Comparison of ENCODE assay signal across 16 cellular contexts in the genomic region with DNA sequence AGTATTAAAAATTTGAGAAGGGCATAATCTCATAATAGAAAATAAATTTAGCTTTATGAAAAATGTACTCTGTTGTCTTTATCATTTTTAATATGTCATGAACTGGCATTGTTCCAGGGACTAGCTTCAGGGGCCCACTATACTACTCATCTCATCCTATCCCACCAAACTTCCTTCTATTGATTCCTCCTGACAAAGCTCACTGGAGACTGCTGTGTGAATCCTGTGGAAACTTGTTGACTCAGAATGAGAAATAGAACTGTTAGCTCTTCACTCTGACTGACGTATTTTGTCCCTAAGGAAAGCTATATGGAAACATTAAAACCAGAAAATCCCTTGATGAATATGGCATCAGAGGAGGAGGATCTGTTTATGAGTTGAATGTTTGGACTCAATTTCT. TPM values are rescaled to one million over a fixed set of nuclear protein-coding genes. Genes with fewer than 3 reads are reported as not detected.
DNase-seq lines count a peak whose midpoint lies in the region; ATAC-seq, FAIRE-seq and TF ChIP-seq lines count a peak whose summit lies in the region.
"Had no signal": no experiment of that assay in that cellular context is flagged by ENCODE, and none has a peak within 500 bp of the region (broad histone marks: within the 10 kb centered on the region; RNA-seq: fewer than 3 reads in every experiment).

No MANE protein-coding gene starts in this region.

- TF ChIP-seq CTCF in GM12878 (IDR thresholded peaks at IDR 0.05 in 2 of 3, conservative IDR thresholded peaks at IDR 0.05 in 1 of 3; ENCODE audit: control insufficient read depth in 2 of 3, extremely low read depth in 1 of 3, insufficient read depth in 1 of 3, low read depth in 3 of 3, low read length in 3 of 3), result no peak
- no peak for TF ChIP-seq CTCF in GM23338 (conservative IDR thresholded peaks at IDR 0.05; ENCODE audit: low read depth in 2 of 2)
- no peak for TF ChIP-seq CTCF in pancreas (IDR thresholded peaks at IDR 0.05)

- H3K36me3 Mint-ChIP-seq in stimulated activated naive CD8-positive, alpha-beta T cell treated with anti-CD3 and anti-CD28 coated beads, Interleukin-15, Interleukin-2, amounts not matched to agents 100 ng/mL and 50 ng/mL, for 24 hours (ENCODE audit: low read depth), result peaks cover 45% of the 10 kb centered on the region
- no peaks in the 10 kb centered on the region for H3K36me3 Mint-ChIP-seq in GM23338 (ENCODE audit: low read depth)

- no peak for TF ChIP-seq EP300 in GM12878 (IDR thresholded peaks at IDR 0.05; ENCODE audit: borderline replicate concordance in 1 of 2, control insufficient read depth in 1 of 2, low read depth in 2 of 2, low read length in 2 of 2)

- H3F3A ChIP-seq in GM23338 (replicated peaks; ENCODE audit: low read depth), result no peaks in the 10 kb centered on the region

- TF ChIP-seq POLR2A in GM12878 (IDR thresholded peaks at IDR 0.05; ENCODE audit: low read depth, low read length), result no peak

- H3K27me3 Mint-ChIP-seq in stimulated activated naive CD8-positive, alpha-beta T cell treated with anti-CD3 and anti-CD28 coated beads, Interleukin-15, Interleukin-2, amounts not matched to agents 100 ng/mL and 50 ng/mL, for 24 hours, result no peaks in the 10 kb centered on the region
- no peaks in the 10 kb centered on the region for H3K27me3 Mint-ChIP-seq in GM23338 (ENCODE audit: insufficient read depth, low read depth, poor library complexity)
- H3K27me3 Mint-ChIP-seq: CD4-positive, alpha-beta memory T cell had no signal

- no peaks in the 10 kb centered on the region for H3K9me3 Mint-ChIP-seq in stimulated activated naive CD8-positive, alpha-beta T cell treated with anti-CD3 and anti-CD28 coated beads, Interleukin-15, Interleukin-2, amounts not matched to agents 100 ng/mL and 50 ng/mL, for 24 hours
- H3K9me3 Mint-ChIP-seq in GM23338, result no peaks in the 10 kb centered on the region; the same call in 2 of the 3 replicates

- no peaks in the 10 kb centered on the region for H4K20me1 ChIP-seq in GM12878 (ENCODE audit: control insufficient read depth, insufficient read depth)
- no peaks in the 10 kb centered on the region for H4K20me1 ChIP-seq in GM23338 (replicated peaks; ENCODE audit: insufficient read depth)

- no peak overlapping the region for H3K9ac ChIP-seq in GM12878 (ENCODE audit: control insufficient read depth, insufficient read depth, low read length)
- H3K9ac ChIP-seq: GM23248 had no signal

- peaks cover 15% of the 10 kb centered on the region for H3K4me1 Mint-ChIP-seq in stimulated activated naive CD8-positive, alpha-beta T cell treated with anti-CD3 and anti-CD28 coated beads, Interleukin-15, Interleukin-2, amounts not matched to agents 100 ng/mL and 50 ng/mL, for 24 hours (ENCODE audit: low read depth)
- no peaks in the 10 kb centered on the region for H3K4me1 Mint-ChIP-seq in GM23338

- whole genome bisulfite sequencing in GM12878 (ENCODE audit: insufficient coverage, insufficient replicate concordance, low lambda C conversion rate, missing lambda C conversion rate), result 56% methylated on average over 1 of the region's 1 CpG
- 97 to 99% methylated on average over 1 of the region's 1 CpG for WGBS in pancreas, 2 donors

- no peaks in the 10 kb centered on the region for H3K9me2 ChIP-seq in GM23338 (ENCODE audit: insufficient read depth)

- no peak overlapping the region for H3K4me2 ChIP-seq in GM12878 (ENCODE audit: control insufficient read depth, insufficient read depth)
- no peak overlapping the region for H3K4me2 ChIP-seq in GM23338
- H3K4me2 ChIP-seq: A549 had no signal

- peaks cover 2% of the 10 kb centered on the region; the same call in 2 of the 3 replicates for H3K9me3 ChIP-seq in GM12878 (replicated peaks; ENCODE audit: control insufficient read depth, insufficient read depth, low read length)
- H3K9me3 ChIP-seq in pancreas, result no peaks in the 10 kb centered on the region
- H3K9me3 ChIP-seq: A549, Peyer's patch, SJSA1 had no signal

- TF ChIP-seq RAD21 in GM12878 (IDR thresholded peaks at IDR 0.05; ENCODE audit: insufficient read depth, low read depth, low read length), result no peak

- H3K27ac ChIP-seq in GM12878 (ENCODE audit: control insufficient read depth, insufficient read depth), result no peak overlapping the region
- no peak overlapping the region for H3K27ac ChIP-seq in GM23338 (ENCODE audit: low read depth)
- no peak overlapping the region for H3K27ac ChIP-seq in pancreas
- H3K27ac ChIP-seq: A549, GM23248, Peyer's patch, SJSA1 had no signal

- H3K4me3 ChIP-seq in GM12878 (no peak overlapping the region), GM23338 (no peak overlapping the region), pancreas (no peak overlapping the region)
- H3K4me3 ChIP-seq: A549, GM23248, Peyer's patch, SJSA1 had no signal

- POLR2A ChIA-PET in GM12878 (lab: Charles Lee), result no interaction called here

- FAIRE-seq in GM12878 (lab: Jason Lieb, UNC) (peak; percentile 35), islet of Langerhans (lab: Jason Lieb, UNC) (peak; percentile 17), pancreas (lab: Jason Lieb, UNC) (no peak)
- FAIRE-seq: A549 had no signal

- SMC1A ChIA-PET in GM12878 (lab: Charles Lee; ENCODE audit: uncharacterized antibody, unreplicated experiment), result no interaction called here

- H3K36me3 ChIP-seq in GM12878 (ENCODE audit: control insufficient read depth in 2 of 2, insufficient read depth in 2 of 2, low read length in 1 of 2), result peaks cover 0 to 5% of the 10 kb centered on the region in 2 experiments; a peak in 2 of 4 replicates
- no peaks in the 10 kb centered on the region for H3K36me3 ChIP-seq in GM23338 (ENCODE audit: insufficient read depth)
- peaks cover 0 to 39% (median 7%) of the 10 kb centered on the region in 3 donors for H3K36me3 ChIP-seq in pancreas
- H3K36me3 ChIP-seq: SJSA1 had no signal

- CTCF ChIA-PET in GM12878 (lab: Yijun Ruan, JAX), result interaction anchor here (0.6 to 1.3 kb wide), 3 partner anchors 9 to 35 kb away, joined by 3 to 4 read pairs (median 4); no protein-coding TSS in a partner anchor

- no peak overlapping the region for H3K4me3 Mint-ChIP-seq in stimulated activated naive CD8-positive, alpha-beta T cell treated with anti-CD3 and anti-CD28 coated beads, Interleukin-15, Interleukin-2, amounts not matched to agents 100 ng/mL and 50 ng/mL, for 24 hours
- H3K4me3 Mint-ChIP-seq in GM23338, result no peak overlapping the region
- H3K4me3 Mint-ChIP-seq: CD4-positive, alpha-beta memory T cell had no signal

- H3K27me3 ChIP-seq in GM12878 (replicated peaks in 1 of 2; ENCODE audit: control insufficient read depth in 2 of 2, insufficient read depth in 2 of 2, low read length in 1 of 2) (no peaks in the 10 kb centered on the region), GM23338 (ENCODE audit: insufficient read depth) (no peaks in the 10 kb centered on the region), pancreas (no peaks in the 10 kb centered on the region)
- H3K27me3 ChIP-seq: Peyer's patch, SJSA1 had no signal

- H2AFZ ChIP-seq in GM12878 (ENCODE audit: control insufficient read depth, low read depth, low read length) (no peak overlapping the region), GM23338 (no peak overlapping the region)
- H2AFZ ChIP-seq: GM23248 had no signal

- RAD21 ChIA-PET in GM12878 (lab: Charles Lee; ENCODE audit: unreplicated experiment), result no interaction called here

- DNase-seq in stimulated activated naive CD8-positive, alpha-beta T cell treated with anti-CD3 and anti-CD28 coated beads, Interleukin-15, Interleukin-2, amounts not matched to agents 100 U/mL and 50 U/mL, for 24 hours, result no peak
- DNase-seq in GM12878 (ENCODE audit: low read depth, low spot score) (no peak), GM23338 (ENCODE audit: low spot score) (no peak), kidney glomerular epithelial cell (lab: John Stamatoyannopoulos, UW) (no peak), pancreas (no peak)
- DNase-seq: CD4-positive, alpha-beta memory T cell; GM23248; HCEC 1CT; NCI-H1092 treated with DMSO at 0.1 percent for 48 hours; NCI-H1694; NCI-H2081 treated with DMSO at 0.1 percent for 48 hours; Peyer's patch had no signal

- H3K4me1 ChIP-seq in GM12878 (ENCODE audit: control insufficient read depth, insufficient read depth, low read length) (no peaks in the 10 kb centered on the region), GM23338 (ENCODE audit: insufficient read depth) (no peaks in the 10 kb centered on the region), pancreas (no peaks in the 10 kb centered on the region)
- H3K4me1 ChIP-seq: A549, Peyer's patch, SJSA1 had no signal

- H3K79me2 ChIP-seq in GM12878 (ENCODE audit: control insufficient read depth, insufficient read depth, low read length), result no peaks in the 10 kb centered on the region
- no peaks in the 10 kb centered on the region for H3K79me2 ChIP-seq in GM23338 (replicated peaks; ENCODE audit: insufficient read depth)

- no TSS peak for BruUV-seq in GM12878 (replicated peaks; lab: Mats Ljungman, UMichigan)

- ATAC-seq in stimulated activated naive CD8-positive, alpha-beta T cell treated with anti-CD3 and anti-CD28 coated beads, Interleukin-15, Interleukin-2, amounts not matched to agents 100 U/mL and 50 U/mL, for 24 hours, result no peak
- ATAC-seq in GM12878 (no peak), GM23338 (no peak), pancreas (no peak)
- ATAC-seq: A549 had no signal

- in situ Hi-C loops in GM12878 (cut with MboI), result no loop called here

- intact Hi-C loops in GM12878 (cut with micrococcal nuclease; ENCODE audit: unreplicated experiment) (no loop called here), pancreas (cut with DNase I) (no loop called here)

- H3K27ac Mint-ChIP-seq in stimulated activated naive CD8-positive, alpha-beta T cell treated with anti-CD3 and anti-CD28 coated beads, Interleukin-15, Interleukin-2, amounts not matched to agents 100 ng/mL and 50 ng/mL, for 24 hours, result peak overlapping the region; percentile 16
- no peak overlapping the region for H3K27ac Mint-ChIP-seq in GM23338

RNA-seq across cellular contexts. Expression of a gene that starts 29.8 kb away (rescaled TPM):
- total RNA-seq in GM12878 (2013; cell fraction: nucleolus; rRNA removed), result 8.9 and 10.2 TPM in 2 replicates
- 26.9 and 28.6 TPM in 2 replicates for total RNA-seq in GM12878 (2014; rRNA removed)
- 24.4 and 25.6 TPM in 2 replicates for total RNA-seq in GM12878 (2014; rRNA removed; fragmentation: Illumina TruSeq; extraction: Trizol)
- total RNA-seq in GM12878 (2021), result 18.9 and 20.5 TPM in 2 replicates
- polyA plus RNA-seq in GM12878 (2011; ENCODE audit: low read depth), result 14.2 TPM
- 29.2 and 32.6 TPM in 2 replicates for polyA plus RNA-seq in GM12878 (2011; rRNA removed)
- polyA plus RNA-seq in GM12878 (2011; cell fraction: cytosol; rRNA removed), result 30.2 and 33.4 TPM in 2 replicates
- 17.7 and 19.2 TPM in 2 replicates for polyA plus RNA-seq in GM12878 (2011; cell fraction: nucleus; rRNA removed)
- 18.0 and 20.1 TPM in 2 replicates for polyA plus RNA-seq in GM12878 (2012)
- polyA plus RNA-seq in GM12878 (2014; fragmentation: Illumina TruSeq; extraction: Trizol), result 30.8 and 34.5 TPM in 2 replicates
- 10 to 100 TPM; 56.3 to 62.5 TPM for polyA plus RNA-seq in GM12878 (2014; fragmentation: Nextera tagmentation; extraction: Ambion mirVana)
- polyA plus RNA-seq in GM12878 (2014; rRNA removed), result 23.1 and 26.3 TPM in 2 replicates
- 10 to 100 TPM; 23.9 to 25.0 TPM for polyA plus RNA-seq in GM12878 (2016; fragmentation: Nextera tagmentation; extraction: Ambion mirVana)
- 14.2 and 20.2 TPM in 2 replicates for polyA minus RNA-seq in GM12878 (2011; rRNA and poly(A)+ RNA removed)
- 2.4 and 5.2 TPM in 2 replicates for polyA minus RNA-seq in GM12878 (2011; cell fraction: cytosol; rRNA and poly(A)+ RNA removed)
- 3.1 and 5.5 TPM in 2 replicates for polyA minus RNA-seq in GM12878 (2011; cell fraction: nucleus; rRNA and poly(A)+ RNA removed)
- 13.7 and 17.0 TPM in 2 replicates for total RNA-seq in GM23338 (2014; rRNA removed; shearing (Covaris generic))
- 9.5 and 12.1 TPM in 2 replicates for polyA plus RNA-seq in GM23338 (2016; fragmentation: Nextera tagmentation; extraction: Ambion mirVana)
- total RNA-seq in pancreas, result 10 to 100 TPM in 1 of 6 donors, 1 to 10 TPM in 5; 5.7 to 11.6 (median 7.9) TPM
- polyA plus RNA-seq in pancreas, result 10 to 100 TPM; 11.3 to 15.3 TPM

RNA-seq across cellular contexts. Expression of a gene that starts 58.4 kb away (rescaled TPM):
- total RNA-seq in GM12878 (2013; cell fraction: nucleolus; rRNA removed), result 62.7 and 66.4 TPM in 2 replicates
- 6.0 and 9.0 TPM in 2 replicates for total RNA-seq in GM12878 (2014; rRNA removed)
- total RNA-seq in GM12878 (2014; rRNA removed; fragmentation: Illumina TruSeq; extraction: Trizol), result 6.5 and 6.6 TPM in 2 replicates
- 6.4 and 7.6 TPM in 2 replicates for total RNA-seq in GM12878 (2021)
- polyA plus RNA-seq in GM12878 (2011; ENCODE audit: low read depth), result 6.3 TPM
- 12.7 and 18.9 TPM in 2 replicates for polyA plus RNA-seq in GM12878 (2011; rRNA removed)
- polyA plus RNA-seq in GM12878 (2011; cell fraction: cytosol; rRNA removed), result 5.2 and 6.7 TPM in 2 replicates
- polyA plus RNA-seq in GM12878 (2011; cell fraction: nucleus; rRNA removed), result 8.6 and 16.8 TPM in 2 replicates
- 9.2 and 10.2 TPM in 2 replicates for polyA plus RNA-seq in GM12878 (2012)
- polyA plus RNA-seq in GM12878 (2014; fragmentation: Illumina TruSeq; extraction: Trizol), result 4.7 and 5.0 TPM in 2 replicates
- polyA plus RNA-seq in GM12878 (2014; fragmentation: Nextera tagmentation; extraction: Ambion mirVana), result 1 to 10 TPM; 1.2 to 1.4 TPM
- polyA plus RNA-seq in GM12878 (2014; rRNA removed), result 3.2 and 5.7 TPM in 2 replicates
- polyA plus RNA-seq in GM12878 (2016; fragmentation: Nextera tagmentation; extraction: Ambion mirVana), result 1 to 10 TPM; 1.6 TPM
- polyA minus RNA-seq in GM12878 (2011; rRNA and poly(A)+ RNA removed), result 23.6 and 24.2 TPM in 2 replicates
- 5.9 and 9.1 TPM in 2 replicates for polyA minus RNA-seq in GM12878 (2011; cell fraction: cytosol; rRNA and poly(A)+ RNA removed)
- polyA minus RNA-seq in GM12878 (2011; cell fraction: nucleus; rRNA and poly(A)+ RNA removed), result 18.9 and 20.0 TPM in 2 replicates
- 3.3 and 3.5 TPM in 2 replicates for total RNA-seq in GM23338 (2014; rRNA removed; shearing (Covaris generic))
- polyA plus RNA-seq in GM23338 (2016; fragmentation: Nextera tagmentation; extraction: Ambion mirVana), result 2.0 TPM in 2 replicates
- 10 to 100 TPM in 5 of 6 donors, 1 to 10 TPM in 1; 8.9 to 21.4 (median 11.5) TPM for total RNA-seq in pancreas
- 1 to 10 TPM; 3.6 to 4.2 TPM for polyA plus RNA-seq in pancreas
